In genomic region chr5:178437296-178438075, GRCh38 we compare ENCODE assay signal across 22 cellular contexts.
"Had no signal": no experiment of that assay in that cellular context is flagged by ENCODE, and none has a peak within 500 bp of the region (broad histone marks: within the 10 kb centered on the region; RNA-seq: fewer than 3 reads in every experiment).

No MANE protein-coding gene starts in this region.

- H3K27ac ChIP-seq: adrenal gland, body of pancreas, gastroesophageal sphincter, hepatocyte, right atrium auricular region, tibial nerve had no signal

- H3K4me3 ChIP-seq: adrenal gland, body of pancreas, gastroesophageal sphincter, hepatocyte, right atrium auricular region, tibial nerve had no signal

- H3K36me3 Mint-ChIP-seq: activated naive CD8-positive, alpha-beta T cell treated with anti-CD3 and anti-CD28 coated beads for 36 hours; memory B cell; stimulated activated naive B cell treated with anti-CD40 and anti-IgM and Interleukin-4, amounts not matched to agents 10 μg/mL and 1 μg/mL and 100 μg/mL, for 72 hours; WTC11 had no signal

- H3K4me1 Mint-ChIP-seq: activated naive CD8-positive, alpha-beta T cell treated with anti-CD3 and anti-CD28 coated beads for 36 hours; memory B cell had no signal

- H3K4me3 Mint-ChIP-seq: activated CD8-positive, alpha-beta T cell treated with anti-CD3 and anti-CD28 coated beads for 36 hours; activated naive CD4-positive, alpha-beta T cell treated with anti-CD3 and anti-CD28 coated beads for 36 hours; activated naive CD8-positive, alpha-beta T cell treated with anti-CD3 and anti-CD28 coated beads for 36 hours; activated T-cell treated with anti-CD3 and anti-CD28 coated beads, Interleukin-2, amount 50 U/mL, for 72 hours; memory B cell; nephron; stimulated activated naive B cell treated with anti-CD40 and anti-IgM and Interleukin-4, amounts not matched to agents 10 μg/mL and 1 μg/mL and 100 μg/mL, for 72 hours; WTC11 had no signal

- H3K4me2 ChIP-seq: hepatocyte had no signal

- H3K9me3 Mint-ChIP-seq: activated CD8-positive, alpha-beta T cell treated with anti-CD3 and anti-CD28 coated beads for 36 hours; activated naive CD4-positive, alpha-beta T cell treated with anti-CD3 and anti-CD28 coated beads for 36 hours; activated naive CD8-positive, alpha-beta T cell treated with anti-CD3 and anti-CD28 coated beads for 36 hours; activated T-cell treated with anti-CD3 and anti-CD28 coated beads, Interleukin-2, amount 50 U/mL, for 72 hours; memory B cell; nephron; stimulated activated naive B cell treated with anti-CD40 and anti-IgM and Interleukin-4, amounts not matched to agents 10 μg/mL and 1 μg/mL and 100 μg/mL, for 72 hours; WTC11 had no signal

- H3K4me1 ChIP-seq: adrenal gland, body of pancreas, tibial nerve had no signal

- H3K27ac Mint-ChIP-seq: activated CD8-positive, alpha-beta T cell treated with anti-CD3 and anti-CD28 coated beads for 36 hours; activated naive CD4-positive, alpha-beta T cell treated with anti-CD3 and anti-CD28 coated beads for 36 hours; activated naive CD8-positive, alpha-beta T cell treated with anti-CD3 and anti-CD28 coated beads for 36 hours; activated T-cell treated with anti-CD3 and anti-CD28 coated beads, Interleukin-2, amount 50 U/mL, for 72 hours; memory B cell; stimulated activated naive B cell treated with anti-CD40 and anti-IgM and Interleukin-4, amounts not matched to agents 10 μg/mL and 1 μg/mL and 100 μg/mL, for 72 hours; WTC11 had no signal

- H3K27me3 Mint-ChIP-seq: activated CD8-positive, alpha-beta T cell treated with anti-CD3 and anti-CD28 coated beads for 36 hours; activated naive CD8-positive, alpha-beta T cell treated with anti-CD3 and anti-CD28 coated beads for 36 hours; stimulated activated naive B cell treated with anti-CD40 and anti-IgM and Interleukin-4, amounts not matched to agents 10 μg/mL and 1 μg/mL and 100 μg/mL, for 72 hours had no signal

- H2AFZ ChIP-seq: hepatocyte had no signal

- H3K27me3 ChIP-seq: adrenal gland, body of pancreas, gastroesophageal sphincter, hepatocyte, right atrium auricular region, tibial nerve had no signal

- H3K36me3 ChIP-seq: adrenal gland, gastroesophageal sphincter, right atrium auricular region, tibial nerve had no signal

- H3K79me2 ChIP-seq: hepatocyte had no signal

- DNase-seq: activated CD4-positive, alpha-beta T cell treated with anti-CD3 and anti-CD28 coated beads, Interleukin-2, amount 50 U/mL, for 1 hour; activated CD8-positive, alpha-beta T cell treated with anti-CD3 and anti-CD28 coated beads for 36 hours; activated naive CD4-positive, alpha-beta T cell treated with anti-CD3 and anti-CD28 coated beads for 36 hours; activated naive CD8-positive, alpha-beta T cell treated with anti-CD3 and anti-CD28 coated beads for 36 hours; activated T-cell treated with anti-CD3 and anti-CD28 coated beads for 4 hours; activated T-cell treated with anti-CD3 and anti-CD28 coated beads, Interleukin-2, amount 50 U/mL, for 72 hours; body of pancreas; effector memory CD4-positive, alpha-beta T cell; erythroblast; islet precursor cell; stimulated activated CD4-positive, alpha-beta T cell treated with anti-CD3 and anti-CD28 coated beads, Interleukin-15, amount 100 ng/mL, for 24 hours; stimulated activated CD4-positive, alpha-beta T cell treated with anti-CD3 and anti-CD28 coated beads, Interleukin-2, amount 100 ng/mL, for 24 hours; stimulated activated naive B cell treated with anti-CD40 and anti-IgM and Interleukin-4, amounts not matched to agents 10 μg/mL and 1 μg/mL and 100 μg/mL, for 72 hours; T-helper 2 cell had no signal

- ATAC-seq: activated CD8-positive, alpha-beta T cell treated with anti-CD3 and anti-CD28 coated beads for 36 hours; activated T-cell treated with anti-CD3 and anti-CD28 coated beads, Interleukin-2, amount 50 U/mL, for 72 hours; body of pancreas; gastroesophageal sphincter; stimulated activated naive B cell treated with anti-CD40 and anti-IgM and Interleukin-4, amounts not matched to agents 10 μg/mL and 1 μg/mL and 100 μg/mL, for 72 hours; WTC11 had no signal

- H3K9me3 ChIP-seq: adrenal gland, body of pancreas, gastroesophageal sphincter, right atrium auricular region, tibial nerve had no signal
